Comparison of ENCODE assay signal across 1 cellular context in the genomic region with DNA sequence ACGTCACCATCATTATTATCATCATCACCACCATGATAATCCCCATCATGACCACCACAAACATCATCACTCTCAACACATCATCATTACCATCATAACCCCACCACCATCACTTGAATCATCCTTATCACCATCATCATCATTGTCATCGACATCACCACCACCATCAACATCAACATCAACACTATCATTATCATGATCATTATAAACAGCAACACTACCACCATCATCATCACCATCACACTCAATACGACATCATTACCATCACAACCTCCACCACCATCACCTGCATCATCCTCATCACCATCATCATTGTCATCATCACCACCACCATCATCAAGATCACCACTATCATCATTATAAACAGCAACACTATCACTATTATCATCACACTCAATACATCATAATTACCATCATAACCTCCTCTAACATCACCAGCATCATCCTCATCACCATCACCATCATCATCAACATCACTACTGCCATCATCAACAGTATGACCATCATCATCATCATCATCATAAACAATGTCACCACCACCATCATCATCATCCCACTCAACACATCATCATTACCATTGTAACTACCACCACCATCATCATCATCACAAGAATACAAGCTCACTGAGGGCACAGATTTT.
TF ChIP-seq lines count a peak whose summit lies in the region.

No MANE protein-coding gene starts in this region.

TF ChIP-seq in HepG2, 621 proteins besides CTCF, POLR2A, EP300 and RAD21 (continued from another document):
- TF ChIP-seq, protein P1, sequence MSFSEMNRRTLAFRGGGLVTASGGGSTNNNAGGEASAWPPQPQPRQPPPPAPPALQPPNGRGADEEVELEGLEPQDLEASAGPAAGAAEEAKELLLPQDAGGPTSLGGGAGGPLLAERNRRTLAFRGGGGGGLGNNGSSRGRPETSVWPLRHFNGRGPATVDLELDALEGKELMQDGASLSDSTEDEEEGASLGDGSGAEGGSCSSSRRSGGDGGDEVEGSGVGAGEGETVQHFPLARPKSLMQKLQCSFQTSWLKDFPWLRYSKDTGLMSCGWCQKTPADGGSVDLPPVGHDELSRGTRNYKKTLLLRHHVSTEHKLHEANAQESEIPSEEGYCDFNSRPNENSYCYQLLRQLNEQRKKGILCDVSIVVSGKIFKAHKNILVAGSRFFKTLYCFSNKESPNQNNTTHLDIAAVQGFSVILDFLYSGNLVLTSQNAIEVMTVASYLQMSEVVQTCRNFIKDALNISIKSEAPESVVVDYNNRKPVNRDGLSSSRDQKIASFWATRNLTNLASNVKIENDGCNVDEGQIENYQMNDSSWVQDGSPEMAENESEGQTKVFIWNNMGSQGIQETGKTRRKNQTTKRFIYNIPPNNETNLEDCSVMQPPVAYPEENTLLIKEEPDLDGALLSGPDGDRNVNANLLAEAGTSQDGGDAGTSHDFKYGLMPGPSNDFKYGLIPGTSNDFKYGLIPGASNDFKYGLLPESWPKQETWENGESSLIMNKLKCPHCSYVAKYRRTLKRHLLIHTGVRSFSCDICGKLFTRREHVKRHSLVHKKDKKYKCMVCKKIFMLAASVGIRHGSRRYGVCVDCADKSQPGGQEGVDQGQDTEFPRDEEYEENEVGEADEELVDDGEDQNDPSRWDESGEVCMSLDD (CRISPR knock-in tag; IDR thresholded peaks at IDR 0.05; ENCODE audit: borderline replicate concordance), result no peak
- 0 out of 2 replicates have a peak, but pooled peaks have one; percentile 45 for TF ChIP-seq PLRG1 (conservative IDR thresholded peaks at IDR 0.05)
- TF ChIP-seq, protein P2, sequence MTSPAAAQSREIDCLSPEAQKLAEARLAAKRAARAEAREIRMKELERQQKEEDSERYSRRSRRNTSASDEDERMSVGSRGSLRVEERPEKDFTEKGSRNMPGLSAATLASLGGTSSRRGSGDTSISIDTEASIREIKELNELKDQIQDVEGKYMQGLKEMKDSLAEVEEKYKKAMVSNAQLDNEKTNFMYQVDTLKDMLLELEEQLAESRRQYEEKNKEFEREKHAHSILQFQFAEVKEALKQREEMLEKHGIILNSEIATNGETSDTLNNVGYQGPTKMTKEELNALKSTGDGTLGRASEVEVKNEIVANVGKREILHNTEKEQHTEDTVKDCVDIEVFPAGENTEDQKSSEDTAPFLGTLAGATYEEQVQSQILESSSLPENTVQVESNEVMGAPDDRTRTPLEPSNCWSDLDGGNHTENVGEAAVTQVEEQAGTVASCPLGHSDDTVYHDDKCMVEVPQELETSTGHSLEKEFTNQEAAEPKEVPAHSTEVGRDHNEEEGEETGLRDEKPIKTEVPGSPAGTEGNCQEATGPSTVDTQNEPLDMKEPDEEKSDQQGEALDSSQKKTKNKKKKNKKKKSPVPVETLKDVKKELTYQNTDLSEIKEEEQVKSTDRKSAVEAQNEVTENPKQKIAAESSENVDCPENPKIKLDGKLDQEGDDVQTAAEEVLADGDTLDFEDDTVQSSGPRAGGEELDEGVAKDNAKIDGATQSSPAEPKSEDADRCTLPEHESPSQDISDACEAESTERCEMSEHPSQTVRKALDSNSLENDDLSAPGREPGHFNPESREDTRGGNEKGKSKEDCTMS (CRISPR knock-in tag; conservative IDR thresholded peaks at IDR 0.05), result no peak
- TF ChIP-seq U2AF2 (IDR thresholded peaks at IDR 0.05; ENCODE audit: low read depth, low read length), result no peak
TF ChIP-seq in HepG2: peak in this region for 2.
